1 cellular context compared by ENCODE assay signal in the genomic region with DNA sequence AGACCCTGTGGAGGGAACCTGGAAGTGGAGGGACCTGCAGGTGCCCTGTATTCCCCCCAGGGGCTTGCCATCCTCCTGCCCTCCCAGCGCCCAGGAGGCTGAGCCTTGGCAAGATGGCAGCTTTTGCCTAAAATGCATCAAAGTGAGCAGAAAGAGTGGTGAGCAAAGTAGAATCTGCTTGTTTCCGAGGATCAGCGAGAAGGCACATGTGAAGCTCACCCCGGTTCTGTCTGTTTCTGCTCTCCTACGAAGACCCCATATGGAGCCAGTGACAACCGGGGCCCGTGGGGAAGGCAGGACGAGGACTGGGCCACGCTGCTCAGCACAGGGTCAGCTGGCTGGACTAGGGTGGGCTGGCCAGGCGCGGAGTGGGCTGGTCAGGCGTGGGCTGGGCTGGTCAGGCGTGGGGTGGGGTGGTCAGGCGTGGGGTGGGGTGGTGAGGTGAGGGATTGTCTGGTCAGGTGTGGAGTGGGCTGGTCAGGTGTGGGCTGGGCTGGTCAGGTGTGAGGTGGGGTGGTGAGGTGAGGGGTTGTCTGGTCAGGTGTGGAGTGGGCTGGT.
TF ChIP-seq lines count a peak whose summit lies in the region.

No MANE protein-coding gene starts in this region.

TF ChIP-seq in HepG2, 621 proteins besides CTCF, POLR2A, EP300 and RAD21:
- no peak for TF ChIP-seq ZIK1 (CRISPR knock-in tag; IDR thresholded peaks at IDR 0.05; ENCODE audit: borderline replicate concordance, low read depth)
- TF ChIP-seq TAF15 (IDR thresholded peaks at IDR 0.05; ENCODE audit: low read depth, low read length, poor library complexity, severe bottlenecking) = no peak
- no peak for TF ChIP-seq SIN3B (IDR thresholded peaks at IDR 0.05; ENCODE audit: low read length)
- no peak for TF ChIP-seq ZNF318 (CRISPR knock-in tag; IDR thresholded peaks at IDR 0.05)
- TF ChIP-seq GFI1 (CRISPR knock-in tag; IDR thresholded peaks at IDR 0.05; ENCODE audit: borderline replicate concordance) = no peak
- no peak for TF ChIP-seq HHEX (CRISPR knock-in tag; IDR thresholded peaks at IDR 0.05)
- no peak for TF ChIP-seq SIX4 (CRISPR knock-in tag; IDR thresholded peaks at IDR 0.05)
- no peak for TF ChIP-seq DMAP1 (CRISPR knock-in tag; IDR thresholded peaks at IDR 0.05)
- TF ChIP-seq HDAC2 (CRISPR knock-in tag; IDR thresholded peaks at IDR 0.05) = no peak
- TF ChIP-seq HES4 (CRISPR knock-in tag; IDR thresholded peaks at IDR 0.05; ENCODE audit: borderline replicate concordance) = no peak
- TF ChIP-seq ZNF569 (CRISPR knock-in tag; IDR thresholded peaks at IDR 0.05; ENCODE audit: borderline replicate concordance) = no peak
- TF ChIP-seq, protein P1, sequence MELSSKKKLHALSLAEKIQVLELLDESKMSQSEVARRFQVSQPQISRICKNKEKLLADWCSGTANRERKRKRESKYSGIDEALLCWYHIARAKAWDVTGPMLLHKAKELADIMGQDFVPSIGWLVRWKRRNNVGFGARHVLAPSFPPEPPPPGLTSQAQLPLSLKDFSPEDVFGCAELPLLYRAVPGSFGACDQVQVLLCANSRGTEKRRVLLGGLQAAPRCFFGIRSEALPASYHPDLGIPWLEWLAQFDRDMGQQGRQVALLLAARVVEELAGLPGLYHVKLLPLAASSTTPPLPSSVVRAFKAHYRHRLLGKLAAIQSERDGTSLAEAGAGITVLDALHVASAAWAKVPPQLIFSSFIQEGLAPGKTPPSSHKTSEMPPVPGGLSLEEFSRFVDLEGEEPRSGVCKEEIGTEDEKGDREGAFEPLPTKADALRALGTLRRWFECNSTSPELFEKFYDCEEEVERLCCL (CRISPR knock-in tag; IDR thresholded peaks at IDR 0.05; ENCODE audit: borderline replicate concordance) = no peak
- TF ChIP-seq, protein P2, sequence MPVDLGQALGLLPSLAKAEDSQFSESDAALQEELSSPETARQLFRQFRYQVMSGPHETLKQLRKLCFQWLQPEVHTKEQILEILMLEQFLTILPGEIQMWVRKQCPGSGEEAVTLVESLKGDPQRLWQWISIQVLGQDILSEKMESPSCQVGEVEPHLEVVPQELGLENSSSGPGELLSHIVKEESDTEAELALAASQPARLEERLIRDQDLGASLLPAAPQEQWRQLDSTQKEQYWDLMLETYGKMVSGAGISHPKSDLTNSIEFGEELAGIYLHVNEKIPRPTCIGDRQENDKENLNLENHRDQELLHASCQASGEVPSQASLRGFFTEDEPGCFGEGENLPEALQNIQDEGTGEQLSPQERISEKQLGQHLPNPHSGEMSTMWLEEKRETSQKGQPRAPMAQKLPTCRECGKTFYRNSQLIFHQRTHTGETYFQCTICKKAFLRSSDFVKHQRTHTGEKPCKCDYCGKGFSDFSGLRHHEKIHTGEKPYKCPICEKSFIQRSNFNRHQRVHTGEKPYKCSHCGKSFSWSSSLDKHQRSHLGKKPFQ (CRISPR knock-in tag; IDR thresholded peaks at IDR 0.05; ENCODE audit: insufficient replicate concordance) = no peak
- no peak for TF ChIP-seq YEATS4 (CRISPR knock-in tag; IDR thresholded peaks at IDR 0.05; ENCODE audit: borderline replicate concordance)
- TF ChIP-seq ZNF207 (IDR thresholded peaks at IDR 0.05; ENCODE audit: borderline replicate concordance) = no peak
- TF ChIP-seq ZNF24 (IDR thresholded peaks at IDR 0.05) = no peak
